Comparison of ENCODE assay signal across 11 cellular contexts in genomic region chr6:90167514-90168379, GRCh38.
"Had no signal": no experiment of that assay in that cellular context is flagged by ENCODE, and none has a peak within 500 bp of the region (broad histone marks: within the 10 kb centered on the region; RNA-seq: fewer than 3 reads in every experiment).

No MANE protein-coding gene starts in this region.

- H3K9me3 Mint-ChIP-seq: activated T-helper 2 cell treated with anti-CD3 and anti-CD28 coated beads, Interferon-gamma antibody, Interleukin-2, Interleukin-4, amounts not matched to agents 10 μg/mL and 5 μg/mL and 100 μg/mL, durations not matched to agents 14 hours and 24 hours and 36 hours; stimulated activated memory B cell treated with anti-CD40 and anti-IgM and Interleukin-4, amounts not matched to agents 10 μg/mL and 1 μg/mL and 100 μg/mL, for 72 hours had no signal

- H3K27me3 Mint-ChIP-seq: activated CD4-positive, alpha-beta T cell treated with anti-CD3 and anti-CD28 coated beads, Interleukin-2, amount 10 ng/mL, durations not matched to agents 7 days and 5 days; stimulated activated memory B cell treated with anti-CD40 and anti-IgM and Interleukin-4, amounts not matched to agents 10 μg/mL and 1 μg/mL and 100 μg/mL, for 72 hours had no signal

- H3K27ac Mint-ChIP-seq: activated CD4-positive, alpha-beta T cell treated with anti-CD3 and anti-CD28 coated beads, Interleukin-2, amount 10 ng/mL, durations not matched to agents 7 days and 5 days; activated T-helper 2 cell treated with anti-CD3 and anti-CD28 coated beads, Interferon-gamma antibody, Interleukin-2, Interleukin-4, amounts not matched to agents 10 μg/mL and 5 μg/mL and 100 μg/mL, durations not matched to agents 14 hours and 24 hours and 36 hours; nephron progenitor cell; stimulated activated memory B cell treated with anti-CD40 and anti-IgM and Interleukin-4, amounts not matched to agents 10 μg/mL and 1 μg/mL and 100 μg/mL, for 72 hours had no signal

- H3K4me3 Mint-ChIP-seq: activated CD4-positive, alpha-beta T cell treated with anti-CD3 and anti-CD28 coated beads, Interleukin-2, amount 10 ng/mL, durations not matched to agents 7 days and 5 days; nephron progenitor cell; stimulated activated memory B cell treated with anti-CD40 and anti-IgM and Interleukin-4, amounts not matched to agents 10 μg/mL and 1 μg/mL and 100 μg/mL, for 72 hours had no signal

- ATAC-seq: stimulated activated memory B cell treated with anti-CD40 and anti-IgM and Interleukin-4, amounts not matched to agents 10 μg/mL and 1 μg/mL and 100 μg/mL, for 72 hours had no signal

- DNase-seq: activated CD4-positive, alpha-beta T cell treated with anti-CD3 and anti-CD28 coated beads, Interleukin-2, amount 10 ng/mL, durations not matched to agents 7 days and 5 days; aorta; hypothalamus; mesendoderm; nephron progenitor cell; occipital lobe; stimulated activated CD4-positive, alpha-beta T cell treated with anti-CD3 and anti-CD28 coated beads, Interleukin-2, amount 100 ng/mL, for 48 hours; substantia nigra; T-helper 9 cell had no signal

- H3K36me3 Mint-ChIP-seq: stimulated activated memory B cell treated with anti-CD40 and anti-IgM and Interleukin-4, amounts not matched to agents 10 μg/mL and 1 μg/mL and 100 μg/mL, for 72 hours had no signal
